ENCODE assay signal across 23 cellular contexts in the genomic region with DNA sequence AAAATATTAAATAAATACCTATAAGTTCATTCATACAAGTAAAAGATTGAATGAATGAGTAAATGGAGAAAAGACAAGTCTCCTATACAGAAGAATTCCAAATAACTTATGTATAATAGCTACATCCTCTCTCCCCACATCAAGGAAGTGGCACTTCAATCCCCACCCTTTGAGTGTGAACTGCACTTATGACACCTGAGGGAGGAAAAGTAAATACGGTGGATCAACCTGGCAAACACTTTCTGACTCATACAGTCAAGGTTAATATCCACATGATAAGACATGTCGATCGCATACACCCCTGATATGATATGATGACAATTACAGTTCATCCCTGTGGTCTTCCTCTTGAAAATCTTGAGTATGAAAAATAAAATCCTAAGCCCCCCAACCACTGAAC. TPM values are rescaled to one million over a fixed set of nuclear protein-coding genes. Genes with fewer than 3 reads are reported as not detected.
DNase-seq lines count a peak whose midpoint lies in the region; ATAC-seq and TF ChIP-seq lines count a peak whose summit lies in the region.
"Had no signal": no experiment of that assay in that cellular context is flagged by ENCODE, and none has a peak within 500 bp of the region (broad histone marks: within the 10 kb centered on the region; RNA-seq: fewer than 3 reads in every experiment).

No MANE protein-coding gene starts in this region.

- peaks cover 71 to 98% (median 86%) of the 10 kb centered on the region in 4 donors for H3K4me1 Mint-ChIP-seq in CD4-positive, alpha-beta memory T cell
- H3K4me1 Mint-ChIP-seq: neural crest cell had no signal

- peaks cover 61 to 76% of the 10 kb centered on the region in 2 donors for H3K36me3 Mint-ChIP-seq in CD4-positive, alpha-beta memory T cell

- POLR2A ChIA-PET in CD4-positive, alpha-beta memory T cell (lab: Charles Lee; ENCODE audit: partially characterized antibody), result interaction anchor here (0.7 to 9.9 kb wide), 9 partner anchors 15 to 305 kb away, joined by 3 to 208 read pairs (median 4); a partner anchor contains a TSS

- peaks cover 32% of the 10 kb centered on the region for H3K36me3 ChIP-seq in CD4-positive, alpha-beta memory T cell (ENCODE audit: insufficient read depth, low read length)
- no peaks in the 10 kb centered on the region for H3K36me3 ChIP-seq in RWPE2 (ENCODE audit: low read depth)
- H3K36me3 ChIP-seq: BLaER1 treated with 17β-estradiol and CSF1 and Interleukin-3, amounts not matched to agents 10 nM and 100 nM; brain microvascular endothelial cell; esophagus squamous epithelium; HAP-1; transverse colon had no signal

- CTCF ChIA-PET in CD4-positive, alpha-beta memory T cell (lab: Charles Lee; ENCODE audit: partially characterized antibody), result interaction anchor here (1.3 to 12.1 kb wide), 5 partner anchors 11 to 33 kb away, joined by 3 to 107 read pairs (median 3); a partner anchor contains a TSS

- peaks cover 0 to 2% (median 0%) of the 10 kb centered on the region in 8 donors for H3K9me3 Mint-ChIP-seq in CD4-positive, alpha-beta memory T cell
- H3K9me3 Mint-ChIP-seq: activated naive CD4-positive, alpha-beta T cell treated with anti-CD3 and anti-CD28 coated beads for 36 hours; neural crest cell; stimulated activated naive B cell treated with anti-CD40 and anti-IgM and Interleukin-4, amounts not matched to agents 10 μg/mL and 1 μg/mL and 100 μg/mL, for 72 hours had no signal

- H3K4me1 ChIP-seq in CD4-positive, alpha-beta memory T cell (ENCODE audit: insufficient read depth, low read length), result peaks cover 74% of the 10 kb centered on the region
- H3K4me1 ChIP-seq in RWPE2 (ENCODE audit: insufficient read depth, poor library complexity, severe bottlenecking), result peaks cover 5% of the 10 kb centered on the region
- H3K4me1 ChIP-seq in foreskin keratinocyte, result no peaks in the 10 kb centered on the region
- H3K4me1 ChIP-seq: HAP-1 had no signal

- peak; percentile 11 for DNase-seq in NCI-H510A (lab: John Stamatoyannopoulos, UW)
- no peak for DNase-seq in NCI-H510A treated with DMSO at 0.1 percent for 48 hours (lab: John Stamatoyannopoulos, UW)
- peak in 1 of 5 donors; percentile 57 for DNase-seq in CD4-positive, alpha-beta memory T cell
- no peak for DNase-seq in RWPE2 (ENCODE audit: low spot score)
- DNase-seq in foreskin keratinocyte, result peak; percentile 12 to 34
- no peak for DNase-seq in stimulated activated CD4-positive, alpha-beta T cell treated with anti-CD3 and anti-CD28 coated beads, Interleukin-12 subunit alpha, Interleukin-12 subunit beta, amount 100 ng/mL, for 4 hours
- DNase-seq: activated naive CD4-positive, alpha-beta T cell treated with anti-CD3 and anti-CD28 coated beads for 36 hours; brain microvascular endothelial cell; dorsolateral prefrontal cortex; esophagus squamous epithelium; SK-N-SH; stimulated activated naive B cell treated with anti-CD40 and anti-IgM and Interleukin-4, amounts not matched to agents 10 μg/mL and 1 μg/mL and 100 μg/mL, for 72 hours; transverse colon had no signal

- TF ChIP-seq CTCF in RWPE2 (IDR thresholded peaks at IDR 0.05; ENCODE audit: poor library complexity, severe bottlenecking) (no peak), foreskin keratinocyte (conservative IDR thresholded peaks at IDR 0.05) (no peak)

- H3K27ac Mint-ChIP-seq in CD4-positive, alpha-beta memory T cell, result peak overlapping the region; percentile 27 to 91 (median 72)
- H3K27ac Mint-ChIP-seq: activated naive CD4-positive, alpha-beta T cell treated with anti-CD3 and anti-CD28 coated beads for 36 hours; stimulated activated naive B cell treated with anti-CD40 and anti-IgM and Interleukin-4, amounts not matched to agents 10 μg/mL and 1 μg/mL and 100 μg/mL, for 72 hours had no signal

- ATAC-seq in RWPE2 (ENCODE audit: low read depth) (peak; percentile 79), foreskin keratinocyte (peak; percentile 62), GM19395 (IDR thresholded peaks at IDR 0.05; ENCODE audit: unreplicated experiment) (no peak), HG02571 (IDR thresholded peaks at IDR 0.05; ENCODE audit: unreplicated experiment) (no peak)
- ATAC-seq: A549; K562; Panc1; stimulated activated naive B cell treated with anti-CD40 and anti-IgM and Interleukin-4, amounts not matched to agents 10 μg/mL and 1 μg/mL and 100 μg/mL, for 72 hours had no signal

- intact Hi-C loops in CD4-positive, alpha-beta memory T cell (cut with micrococcal nuclease), result no loop called here

- no peaks in the 10 kb centered on the region for H3K27me3 ChIP-seq in CD4-positive, alpha-beta memory T cell (ENCODE audit: insufficient read depth, low read length)
- H3K27me3 ChIP-seq in RWPE2 (ENCODE audit: insufficient read depth, poor library complexity, severe bottlenecking), result peaks cover 41% of the 10 kb centered on the region
- H3K27me3 ChIP-seq in foreskin keratinocyte, result peaks cover 64% of the 10 kb centered on the region
- H3K27me3 ChIP-seq: BLaER1 treated with 17β-estradiol and CSF1 and Interleukin-3, amounts not matched to agents 10 nM and 100 nM had no signal

- peak overlapping the region; percentile 0 for H3K27ac ChIP-seq in CD4-positive, alpha-beta memory T cell (ENCODE audit: low read depth, low read length)
- H3K27ac ChIP-seq in RWPE2 (ENCODE audit: poor library complexity, severe bottlenecking) (no peak overlapping the region), foreskin keratinocyte (no peak overlapping the region)
- H3K27ac ChIP-seq: A549; BLaER1 treated with 17β-estradiol and CSF1 and Interleukin-3, amounts not matched to agents 10 nM and 100 nM; brain microvascular endothelial cell; dorsolateral prefrontal cortex; esophagus squamous epithelium; transverse colon had no signal

- no peaks in the 10 kb centered on the region for H3K9me3 ChIP-seq in CD4-positive, alpha-beta memory T cell (ENCODE audit: control insufficient read depth in 1 of 2, low read length in 2 of 2)
- peaks cover 2% of the 10 kb centered on the region for H3K9me3 ChIP-seq in RWPE2 (ENCODE audit: severe bottlenecking)
- H3K9me3 ChIP-seq: A549, esophagus squamous epithelium, HAP-1, SK-N-SH, transverse colon had no signal

- H3K4me3 ChIP-seq in CD4-positive, alpha-beta memory T cell (ENCODE audit: low read length in 2 of 2), result peak overlapping the region in 1 of 2 donors; percentile 23
- no peak overlapping the region for H3K4me3 ChIP-seq in RWPE2 (ENCODE audit: severe bottlenecking)
- H3K4me3 ChIP-seq: A549; BLaER1 treated with 17β-estradiol and CSF1 and Interleukin-3, amounts not matched to agents 10 nM and 100 nM; dorsolateral prefrontal cortex; esophagus squamous epithelium; HAP-1; K562; transverse colon had no signal

- no peaks in the 10 kb centered on the region for H3K27me3 Mint-ChIP-seq in CD4-positive, alpha-beta memory T cell

- peak overlapping the region; percentile 17 to 83 (median 68) for H3K4me3 Mint-ChIP-seq in CD4-positive, alpha-beta memory T cell
- H3K4me3 Mint-ChIP-seq: activated naive CD4-positive, alpha-beta T cell treated with anti-CD3 and anti-CD28 coated beads for 36 hours; neural crest cell; stimulated activated naive B cell treated with anti-CD40 and anti-IgM and Interleukin-4, amounts not matched to agents 10 μg/mL and 1 μg/mL and 100 μg/mL, for 72 hours had no signal

RNA-seq across cellular contexts. Expression of a gene that starts 18.0 kb away (rescaled TPM):
- 10 to 100 TPM; 75.4 to 78.8 TPM for total RNA-seq in CD4-positive, alpha-beta memory T cell
- 10 to 100 TPM; 13.4 to 23.0 TPM for polyA plus RNA-seq in CD4-positive, alpha-beta memory T cell
- total RNA-seq in foreskin keratinocyte, result not detected in 2 replicates
- not detected in 2 replicates for polyA plus RNA-seq in foreskin keratinocyte
- total RNA-seq: neural crest cell had no signal
- polyA plus RNA-seq: A549, SK-N-SH had no signal

RNA-seq across cellular contexts. Expression of a gene that starts 41.2 kb away (rescaled TPM):
- total RNA-seq in CD4-positive, alpha-beta memory T cell, result not detected
- under 1 TPM in 1 of 2 donors, not detected in 1; 0.18 TPM for polyA plus RNA-seq in CD4-positive, alpha-beta memory T cell
- not detected in 2 replicates for total RNA-seq in foreskin keratinocyte
- polyA plus RNA-seq in foreskin keratinocyte, result not detected in 2 replicates
- total RNA-seq: activated naive CD4-positive, alpha-beta T cell treated with anti-CD3 and anti-CD28 coated beads for 36 hours; esophagus squamous epithelium; lung microvascular endothelial cell; neural crest cell; pulmonary artery endothelial cell; transverse colon had no signal
- polyA plus RNA-seq: A549, SK-N-SH had no signal

RNA-seq across cellular contexts. Expression of a gene that starts 58.9 kb away (rescaled TPM):
- total RNA-seq in CD4-positive, alpha-beta memory T cell, result 1 to 10 TPM; 8.2 to 8.5 TPM
- polyA plus RNA-seq in CD4-positive, alpha-beta memory T cell, result 1 to 10 TPM; 1.3 to 2.8 TPM
- 3.9 and 4.0 TPM in 2 replicates for total RNA-seq in foreskin keratinocyte
- polyA plus RNA-seq in foreskin keratinocyte, result 2.0 and 2.1 TPM in 2 replicates

Comparison
In these comparisons a context has a peak if more than half of its experiments do, and no peak if none do; other contexts are left out.
1. DNase-seq: peak in NCI-H510A (single experiment) and foreskin keratinocyte (2 of 2); none in NCI-H510A treated with DMSO at 0.1 percent for 48 hours (single experiment), RWPE2 (single experiment) and stimulated activated CD4-positive, alpha-beta T cell treated with anti-CD3 and anti-CD28 coated beads, Interleukin-12 subunit alpha, Interleukin-12 subunit beta, amount 100 ng/mL, for 4 hours (single experiment).
2. ATAC-seq: peak in RWPE2 (single experiment) and foreskin keratinocyte (single experiment); none in GM19395 (single experiment) and HG02571 (single experiment).
3. RNA of a gene that starts 18.0 kb away (total RNA-seq): 75.4 to 78.8 TPM in CD4-positive, alpha-beta memory T cell; not detected in foreskin keratinocyte; every median in the first group is over 10 times any median in the second.